ENCODE assay signal across 16 cellular contexts in genomic region chr4:66574145-66574978, GRCh38.
A peak's percentile ranks its signal among the peaks of the same experiment; 100 is the strongest.
DNase-seq lines count a peak whose midpoint lies in the region; ATAC-seq and TF ChIP-seq lines count a peak whose summit lies in the region.
"Had no signal": no experiment of that assay in that cellular context is flagged by ENCODE, and none has a peak within 500 bp of the region (broad histone marks: within the 10 kb centered on the region; RNA-seq: fewer than 3 reads in every experiment).

No MANE protein-coding gene starts in this region.

- no peaks in the 10 kb centered on the region for H3K36me3 Mint-ChIP-seq in glutamatergic neuron (ENCODE audit: unreplicated experiment)
- H3K36me3 Mint-ChIP-seq in effector memory CD8-positive, alpha-beta T cell (ENCODE audit: insufficient read depth): no peaks in the 10 kb centered on the region
- H3K36me3 Mint-ChIP-seq: stimulated activated memory B cell treated with anti-CD40 and anti-IgM and Interleukin-4, amounts not matched to agents 10 μg/mL and 1 μg/mL and 100 μg/mL, for 72 hours had no signal

- in situ Hi-C loops in IMR-90 (cut with MboI; ENCODE audit: low sequenced_read_pairs) (no loop called here), astrocyte of the cerebellum (cut with HindIII; ENCODE audit: low sequenced_read_pairs) (no loop called here), HAP-1 (cut with MboI; ENCODE audit: low sequenced_read_pairs) (no loop called here)

- CTCF ChIA-PET in IMR-90 (lab: Yijun Ruan, JAX): no interaction called here

- H3K4me3 ChIP-seq in IMR-90 (ENCODE audit: insufficient read depth, low read depth, low read length) (no peak overlapping the region), astrocyte of the cerebellum (ENCODE audit: low read depth, low read length) (no peak overlapping the region), HAP-1 (no peak overlapping the region), smooth muscle cell (no peak overlapping the region)
- H3K4me3 ChIP-seq: cardiac muscle cell had no signal

- H3K9me3 ChIP-seq in IMR-90 (ENCODE audit: control insufficient read depth, insufficient read depth, low read length) (peaks cover 3% of the 10 kb centered on the region; the same call in 1 of the 2 replicates), HAP-1 (no peaks in the 10 kb centered on the region), smooth muscle cell (replicated peaks; ENCODE audit: low read depth) (no peaks in the 10 kb centered on the region)

- no peak overlapping the region for H2BK20ac ChIP-seq in IMR-90 (ENCODE audit: low read depth, low read length)

- H3K27me3 Mint-ChIP-seq in glutamatergic neuron (ENCODE audit: unreplicated experiment): peaks cover 6% of the 10 kb centered on the region
- no peaks in the 10 kb centered on the region for H3K27me3 Mint-ChIP-seq in effector memory CD8-positive, alpha-beta T cell
- H3K27me3 Mint-ChIP-seq: activated CD4-positive, alpha-beta memory T cell treated with anti-CD3 and anti-CD28 coated beads, Interleukin-2, amount 10 ng/mL, durations not matched to agents 7 days and 5 days; progenitor cell of endocrine pancreas; stimulated activated memory B cell treated with anti-CD40 and anti-IgM and Interleukin-4, amounts not matched to agents 10 μg/mL and 1 μg/mL and 100 μg/mL, for 72 hours had no signal

- ATAC-seq in IMR-90 (ENCODE audit: low read depth) (no peak), GM19452 (IDR thresholded peaks at IDR 0.05; ENCODE audit: unreplicated experiment) (no peak)
- no peak for ATAC-seq in effector memory CD8-positive, alpha-beta T cell (replicated peaks)
- ATAC-seq: stimulated activated memory B cell treated with anti-CD40 and anti-IgM and Interleukin-4, amounts not matched to agents 10 μg/mL and 1 μg/mL and 100 μg/mL, for 72 hours had no signal

- H3K9ac ChIP-seq in IMR-90 (ENCODE audit: low read depth, low read length) (no peak overlapping the region), smooth muscle cell (ENCODE audit: low read depth) (no peak overlapping the region)

- H2BK5ac ChIP-seq in IMR-90 (ENCODE audit: low read depth, low read length, poor library complexity, severe bottlenecking): no peak overlapping the region

- H4K20me1 ChIP-seq in IMR-90 (ENCODE audit: insufficient read depth, low read length) (no peaks in the 10 kb centered on the region), smooth muscle cell (ENCODE audit: low read depth) (no peaks in the 10 kb centered on the region)

- peaks cover 37% of the 10 kb centered on the region for H3K4me1 Mint-ChIP-seq in glutamatergic neuron (ENCODE audit: low read depth, unreplicated experiment)
- no peaks in the 10 kb centered on the region for H3K4me1 Mint-ChIP-seq in effector memory CD8-positive, alpha-beta T cell (ENCODE audit: low read depth in 2 of 2)
- H3K4me1 Mint-ChIP-seq: activated CD4-positive, alpha-beta memory T cell treated with anti-CD3 and anti-CD28 coated beads, Interleukin-2, amount 10 ng/mL, durations not matched to agents 7 days and 5 days; stimulated activated memory B cell treated with anti-CD40 and anti-IgM and Interleukin-4, amounts not matched to agents 10 μg/mL and 1 μg/mL and 100 μg/mL, for 72 hours had no signal

- no peaks in the 10 kb centered on the region for H3K27me3 ChIP-seq in IMR-90 (ENCODE audit: control insufficient read depth, insufficient read depth, low read length)
- no peaks in the 10 kb centered on the region for H3K27me3 ChIP-seq in HAP-1 (ENCODE audit: low read depth)
- no peaks in the 10 kb centered on the region for H3K27me3 ChIP-seq in smooth muscle cell (ENCODE audit: low read depth)
- H3K27me3 ChIP-seq: cardiac muscle cell had no signal

- H3K27ac ChIP-seq in IMR-90 (ENCODE audit: insufficient read depth, low read length): no peak overlapping the region
- no peak overlapping the region for H3K27ac ChIP-seq in smooth muscle cell (ENCODE audit: low read depth)
- H3K27ac ChIP-seq: cardiac muscle cell had no signal

- no peak overlapping the region for H2BK15ac ChIP-seq in IMR-90 (ENCODE audit: low read depth, low read length)

- no peak overlapping the region for H2AK9ac ChIP-seq in IMR-90 (replicated peaks; ENCODE audit: low read depth, low read length, poor library complexity)

- peaks cover 7% of the 10 kb centered on the region for H3K9me3 Mint-ChIP-seq in glutamatergic neuron (ENCODE audit: unreplicated experiment)
- H3K9me3 Mint-ChIP-seq in effector memory CD8-positive, alpha-beta T cell: peaks cover 7 to 10% of the 10 kb centered on the region in 2 donors
- H3K9me3 Mint-ChIP-seq: stimulated activated memory B cell treated with anti-CD40 and anti-IgM and Interleukin-4, amounts not matched to agents 10 μg/mL and 1 μg/mL and 100 μg/mL, for 72 hours had no signal

- no peaks in the 10 kb centered on the region for H3K79me2 ChIP-seq in smooth muscle cell (ENCODE audit: low read depth)

- POLR2A ChIA-PET in IMR-90 (lab: Charles Lee; ENCODE audit: unreplicated experiment): no interaction called here

- BruUV-seq in IMR-90 (replicated peaks; lab: Mats Ljungman, UMichigan): no TSS peak

- no peak for TF ChIP-seq RAD21 in IMR-90 (IDR thresholded peaks at IDR 0.05; ENCODE audit: low read length)

- dilution Hi-C loops in IMR-90 (cut with HindIII; ENCODE audit: low sequenced_read_pairs, unreplicated experiment): no loop called here

- H3K36me3 ChIP-seq in IMR-90 (ENCODE audit: control insufficient read depth, insufficient read depth, low read length) (no peaks in the 10 kb centered on the region), HAP-1 (replicated peaks) (no peaks in the 10 kb centered on the region), smooth muscle cell (ENCODE audit: low read depth) (no peaks in the 10 kb centered on the region)
- H3K36me3 ChIP-seq: cardiac muscle cell had no signal

- TF ChIP-seq CTCF in IMR-90 (conservative IDR thresholded peaks at IDR 0.05; ENCODE audit: low read depth, low read length) (no peak), astrocyte of the cerebellum (IDR thresholded peaks at IDR 0.05; ENCODE audit: low read depth, low read length, missing control alignments) (no peak), glutamatergic neuron (IDR thresholded peaks at IDR 0.05; ENCODE audit: partially characterized antibody, unreplicated experiment) (no peak), smooth muscle cell (IDR thresholded peaks at IDR 0.05; ENCODE audit: borderline replicate concordance, insufficient read depth, poor library complexity, severe bottlenecking) (no peak)

- H3K4me2 ChIP-seq in IMR-90 (ENCODE audit: low read depth, low read length): no peak overlapping the region
- no peak overlapping the region for H3K4me2 ChIP-seq in smooth muscle cell

- H4K91ac ChIP-seq in IMR-90 (ENCODE audit: insufficient read depth, low read depth, low read length): no peak overlapping the region

- H2BK120ac ChIP-seq in IMR-90 (ENCODE audit: low read depth, low read length): no peak overlapping the region; the same call in 1 of the 2 replicates

- WGBS in IMR-90 (ENCODE audit: extremely low coverage in 2 of 2, insufficient read length in 1 of 2), 2 experiments: 0% methylated on average over 1 of the region's 7 CpGs; no CpG with 5 or more reads in 1 of the 2 experiments
- WGBS in smooth muscle cell (ENCODE audit: low lambda C conversion rate): 86% methylated on average over 7 of the region's 7 CpGs

- H3K27ac Mint-ChIP-seq in glutamatergic neuron (ENCODE audit: unreplicated experiment): peak overlapping the region; percentile 83
- no peak overlapping the region for H3K27ac Mint-ChIP-seq in effector memory CD8-positive, alpha-beta T cell
- H3K27ac Mint-ChIP-seq: activated CD4-positive, alpha-beta memory T cell treated with anti-CD3 and anti-CD28 coated beads, Interleukin-2, amount 10 ng/mL, durations not matched to agents 7 days and 5 days; progenitor cell of endocrine pancreas; stimulated activated memory B cell treated with anti-CD40 and anti-IgM and Interleukin-4, amounts not matched to agents 10 μg/mL and 1 μg/mL and 100 μg/mL, for 72 hours had no signal

- TF ChIP-seq POLR2A in IMR-90 (IDR thresholded peaks at IDR 0.05; ENCODE audit: low read depth, low read length): no peak

- no peak overlapping the region for H3K18ac ChIP-seq in IMR-90 (ENCODE audit: low read depth, low read length)

- DNase-seq in AG08395 (ENCODE audit: low spot score) (peak; percentile 2), IMR-90 (peak; percentile 65), astrocyte of the cerebellum (ENCODE audit: low read depth) (peak; percentile 61), glutamatergic neuron (no peak), HAP-1 (ENCODE audit: low spot score in 2 of 2) (no peak), smooth muscle cell (lab: John Stamatoyannopoulos, UW; ENCODE audit: unreplicated experiment) (no peak)
- DNase-seq in effector memory CD8-positive, alpha-beta T cell: no peak
- DNase-seq: activated CD4-positive, alpha-beta memory T cell treated with anti-CD3 and anti-CD28 coated beads, Interleukin-2, amount 10 ng/mL, durations not matched to agents 7 days and 5 days; activated effector memory CD4-positive, alpha-beta T cell treated with Interleukin-2 at 50 U/mL for 16 hours; AML-193; NCI-H1048; NCI-H345 had no signal

- no peaks in the 10 kb centered on the region for H3K9me1 ChIP-seq in IMR-90 (ENCODE audit: insufficient read depth, low read length)

- H4K8ac ChIP-seq in IMR-90 (ENCODE audit: low read depth in 2 of 2, low read length in 2 of 2): no peak overlapping the region

- H3K79me1 ChIP-seq in IMR-90 (ENCODE audit: low read depth in 1 of 2, low read length in 2 of 2): no peaks in the 10 kb centered on the region

- H3K14ac ChIP-seq in IMR-90 (replicated peaks; ENCODE audit: low read depth, low read length): no peak overlapping the region

- no peak overlapping the region for H3K56ac ChIP-seq in IMR-90 (ENCODE audit: extremely low read depth, insufficient read depth, low read length)

- no peak overlapping the region for H4K5ac ChIP-seq in IMR-90 (ENCODE audit: low read depth, low read length)

- H2AK5ac ChIP-seq in IMR-90 (ENCODE audit: low read depth, low read length): no peak overlapping the region

- no peaks in the 10 kb centered on the region for H3F3A ChIP-seq in smooth muscle cell (ENCODE audit: low read depth)

- peak overlapping the region; percentile 14 for H3K4me3 Mint-ChIP-seq in glutamatergic neuron (ENCODE audit: unreplicated experiment)
- H3K4me3 Mint-ChIP-seq in effector memory CD8-positive, alpha-beta T cell: no peak overlapping the region
- H3K4me3 Mint-ChIP-seq: activated CD4-positive, alpha-beta memory T cell treated with anti-CD3 and anti-CD28 coated beads, Interleukin-2, amount 10 ng/mL, durations not matched to agents 7 days and 5 days; stimulated activated memory B cell treated with anti-CD40 and anti-IgM and Interleukin-4, amounts not matched to agents 10 μg/mL and 1 μg/mL and 100 μg/mL, for 72 hours had no signal

- H2AFZ ChIP-seq in IMR-90 (replicated peaks; ENCODE audit: low read length, poor library complexity) (no peak overlapping the region), smooth muscle cell (ENCODE audit: low read depth) (no peak overlapping the region)

- no peak overlapping the region; the same call in 1 of the 2 replicates for H3K4ac ChIP-seq in IMR-90 (ENCODE audit: low read depth, low read length)

- intact Hi-C loops in IMR-90 (cut with micrococcal nuclease): no loop called here

- no peak overlapping the region for H3K23ac ChIP-seq in IMR-90 (ENCODE audit: low read depth, low read length)

- H3K4me1 ChIP-seq in IMR-90 (ENCODE audit: control insufficient read depth, insufficient read depth, low read length) (no peaks in the 10 kb centered on the region), HAP-1 (no peaks in the 10 kb centered on the region), smooth muscle cell (ENCODE audit: low read depth) (no peaks in the 10 kb centered on the region)

Comparison
In these comparisons a context has a peak if more than half of its experiments do, and no peak if none do; other contexts are left out.
1. DNase-seq: peak in AG08395 (single experiment), IMR-90 (single experiment) and astrocyte of the cerebellum (single experiment); none in glutamatergic neuron (single experiment), HAP-1 (0 of 2), effector memory CD8-positive, alpha-beta T cell (0 of 3) and smooth muscle cell (single experiment).